In genomic region chr6:127776320-127776719, GRCh38 we compare ENCODE assay signal across 28 cellular contexts.
DNase-seq lines count a peak whose midpoint lies in the region; ATAC-seq, FAIRE-seq and TF ChIP-seq lines count a peak whose summit lies in the region.
"Had no signal": no experiment of that assay in that cellular context is flagged by ENCODE, and none has a peak within 500 bp of the region (broad histone marks: within the 10 kb centered on the region; RNA-seq: fewer than 3 reads in every experiment).

No MANE protein-coding gene starts in this region.

- no peaks in the 10 kb centered on the region for H3K79me2 ChIP-seq in H1 (ENCODE audit: control insufficient read depth in 1 of 2, insufficient read depth in 2 of 2, low read length in 2 of 2)

- peaks cover 17% of the 10 kb centered on the region for H3K36me3 Mint-ChIP-seq in activated naive CD4-positive, alpha-beta T cell treated with anti-CD3 and anti-CD28 coated beads, Interleukin-2, amount 50 U/mL, for 24 hours
- no peaks in the 10 kb centered on the region for H3K36me3 Mint-ChIP-seq in stimulated activated naive B cell treated with anti-CD40 and anti-IgM and Interleukin-4, amounts not matched to agents 10 μg/mL and 1 μg/mL and 100 μg/mL, for 72 hours
- H3K36me3 Mint-ChIP-seq: brain; stimulated activated memory B cell treated with anti-CD40 and anti-IgM and Interleukin-4, amounts not matched to agents 10 μg/mL and 1 μg/mL and 100 μg/mL, for 72 hours had no signal

- no peak overlapping the region for H3K4me3 Mint-ChIP-seq in activated naive CD4-positive, alpha-beta T cell treated with anti-CD3 and anti-CD28 coated beads, Interleukin-2, amount 50 U/mL, for 24 hours
- H3K4me3 Mint-ChIP-seq in stimulated activated naive CD8-positive, alpha-beta T cell treated with anti-CD3 and anti-CD28 coated beads, Interleukin-15, amount 100 ng/mL, for 72 hours, result peak overlapping the region; percentile 15 to 41
- H3K4me3 Mint-ChIP-seq in stimulated activated naive B cell treated with anti-CD40 and anti-IgM and Interleukin-4, amounts not matched to agents 10 μg/mL and 1 μg/mL and 100 μg/mL, for 72 hours, result no peak overlapping the region
- H3K4me3 Mint-ChIP-seq: activated B cell treated with CpG ODN at 0.5 μM for 24 hours; brain; stimulated activated memory B cell treated with anti-CD40 and anti-IgM and Interleukin-4, amounts not matched to agents 10 μg/mL and 1 μg/mL and 100 μg/mL, for 72 hours had no signal

- FAIRE-seq in H1 (lab: Jason Lieb, UNC), result no peak
- FAIRE-seq: GM12892 had no signal

- TF ChIP-seq POLR2A in H1 (IDR thresholded peaks at IDR 0.05; ENCODE audit: control extremely low read depth in 1 of 2, low read depth in 2 of 2, low read length in 2 of 2), result no peak

- no peak overlapping the region for H3K14ac ChIP-seq in H1 (ENCODE audit: insufficient read length)

- no peak overlapping the region for H3K4ac ChIP-seq in H1 (replicated peaks; ENCODE audit: insufficient read length, low read depth, low read length)

- no peaks in the 10 kb centered on the region for H3K23me2 ChIP-seq in H1 (ENCODE audit: low read depth, low read length)

- H3K23ac ChIP-seq in H1 (ENCODE audit: insufficient read length), result no peak overlapping the region

- peaks cover 17% of the 10 kb centered on the region for H3K9me3 Mint-ChIP-seq in activated naive CD4-positive, alpha-beta T cell treated with anti-CD3 and anti-CD28 coated beads, Interleukin-2, amount 50 U/mL, for 24 hours
- H3K9me3 Mint-ChIP-seq in stimulated activated naive CD8-positive, alpha-beta T cell treated with anti-CD3 and anti-CD28 coated beads, Interleukin-15, amount 100 ng/mL, for 72 hours, result peaks cover 0 to 8% of the 10 kb centered on the region in 2 donors
- no peaks in the 10 kb centered on the region for H3K9me3 Mint-ChIP-seq in stimulated activated naive B cell treated with anti-CD40 and anti-IgM and Interleukin-4, amounts not matched to agents 10 μg/mL and 1 μg/mL and 100 μg/mL, for 72 hours
- H3K9me3 Mint-ChIP-seq: activated B cell treated with CpG ODN at 0.5 μM for 24 hours had no signal

- H3K4me2 ChIP-seq in H1 (ENCODE audit: insufficient read depth in 1 of 2, low read depth in 2 of 2, low read length in 2 of 2), result no peak overlapping the region

- no peak overlapping the region for H2AK5ac ChIP-seq in H1 (ENCODE audit: low read depth, low read length)

- no peak overlapping the region for H3K4me3 ChIP-seq in H1 (ENCODE audit: extremely low read depth in 1 of 4, insufficient read depth in 2 of 4, low read depth in 3 of 4, low read length in 4 of 4)
- H3K4me3 ChIP-seq: adrenal gland, heart right ventricle, skin epidermis, thoracic aorta, uterus had no signal

- 94% methylated on average over 2 of the region's 2 CpGs; no CpG with 5 or more reads in 1 of the 2 experiments for WGBS in H1 (ENCODE audit: extremely low coverage in 1 of 2, insufficient coverage in 1 of 2, insufficient read length in 1 of 2, insufficient replicate concordance in 2 of 2, low coverage in 1 of 2, low lambda C conversion rate in 2 of 2, missing lambda C conversion rate in 1 of 2), 2 experiments

- H4K5ac ChIP-seq in H1 (ENCODE audit: insufficient read length, low read depth, low read length), result no peak overlapping the region

- POLR2A ChIA-PET in H1 (lab: Charles Lee; ENCODE audit: partially characterized antibody), result no interaction called here

- no peak for TF ChIP-seq CTCF in H1 (IDR thresholded peaks at IDR 0.05; ENCODE audit: control extremely low read depth in 1 of 3, insufficient read depth in 1 of 3, low read depth in 1 of 3, low read length in 3 of 3)

- H3K18ac ChIP-seq in H1 (ENCODE audit: extremely low read depth, low read length), result no peak overlapping the region

- no peaks in the 10 kb centered on the region for H3K79me1 ChIP-seq in H1 (ENCODE audit: low read depth, low read length)

- ATAC-seq in stimulated activated naive CD8-positive, alpha-beta T cell treated with anti-CD3 and anti-CD28 coated beads, Interleukin-15, amount 100 ng/mL, for 72 hours, result peak; percentile 74
- no peak for ATAC-seq in Right ventricle myocardium inferior
- ATAC-seq in stimulated activated naive B cell treated with anti-CD40 and anti-IgM and Interleukin-4, amounts not matched to agents 10 μg/mL and 1 μg/mL and 100 μg/mL, for 72 hours (replicated peaks), result no peak
- ATAC-seq: heart right ventricle; left colon; stimulated activated memory B cell treated with anti-CD40 and anti-IgM and Interleukin-4, amounts not matched to agents 10 μg/mL and 1 μg/mL and 100 μg/mL, for 72 hours had no signal

- H4K91ac ChIP-seq in H1 (replicated peaks; ENCODE audit: insufficient read length, low read length), result no peak overlapping the region

- TF ChIP-seq RAD21 in H1 (IDR thresholded peaks at IDR 0.05 in 1 of 2, conservative IDR thresholded peaks at IDR 0.05 in 1 of 2; ENCODE audit: low read depth in 2 of 2, low read length in 2 of 2), result no peak

- no peak overlapping the region for H2BK15ac ChIP-seq in H1 (ENCODE audit: low read length)

- no peaks in the 10 kb centered on the region for H3K9me3 ChIP-seq in H1 (ENCODE audit: insufficient read depth in 2 of 2, low read depth in 1 of 2, low read length in 1 of 2)
- H3K9me3 ChIP-seq: adrenal gland, thoracic aorta, uterus had no signal

- intact Hi-C loops in Right ventricle myocardium inferior (cut with DNase I), result no loop called here

- CTCF ChIA-PET in H1 (lab: Charles Lee; ENCODE audit: partially characterized antibody), result interaction anchor here (1.1 to 1.2 kb wide), 2 partner anchors 11 to 15 kb away, joined by 4 read pairs; no protein-coding TSS in a partner anchor

- no peaks in the 10 kb centered on the region for H3K4me1 ChIP-seq in H1 (replicated peaks in 1 of 4; ENCODE audit: control insufficient read depth in 3 of 4, insufficient read depth in 4 of 4, low read length in 3 of 4)
- H3K4me1 ChIP-seq: adrenal gland, heart right ventricle, uterus had no signal

- 0 out of 2 replicates have a peak overlapping the region, but pooled peaks have one; percentile 15 for H2AFZ ChIP-seq in H1 (ENCODE audit: low read length)

- H2BK20ac ChIP-seq in H1 (ENCODE audit: low read length), result no peak overlapping the region

- no peak for DNase-seq in activated naive CD4-positive, alpha-beta T cell treated with Interleukin-2 at 50 U/mL for 16 hours
- DNase-seq in NCI-H69 (lab: John Stamatoyannopoulos, UW) (peak; percentile 35), H1 (ENCODE audit: low read depth in 1 of 2, low spot score in 2 of 2) (no peak), Right ventricle myocardium inferior (ENCODE audit: missing footprints) (no peak)
- peak in 1 of 2 donors; percentile 20 for DNase-seq in stimulated activated naive CD8-positive, alpha-beta T cell treated with anti-CD3 and anti-CD28 coated beads, Interleukin-15, amount 100 ng/mL, for 72 hours
- no peak for DNase-seq in stimulated activated naive B cell treated with anti-CD40 and anti-IgM and Interleukin-4, amounts not matched to agents 10 μg/mL and 1 μg/mL and 100 μg/mL, for 72 hours
- DNase-seq: activated B cell treated with CpG ODN at 0.5 μM for 24 hours; adrenal gland; effector CD4-positive, alpha-beta T cell; erythroblast; heart right ventricle; left colon; NCI-H1105; NCI-H2029 treated with DMSO at 0.1 percent for 48 hours; NCI-H345; NCI-H774; nucleus accumbens; Right ventricle myocardium superior; uterus had no signal

- H3K27ac Mint-ChIP-seq in activated naive CD4-positive, alpha-beta T cell treated with anti-CD3 and anti-CD28 coated beads, Interleukin-2, amount 50 U/mL, for 24 hours, result peak overlapping the region; percentile 72
- H3K27ac Mint-ChIP-seq in stimulated activated naive CD8-positive, alpha-beta T cell treated with anti-CD3 and anti-CD28 coated beads, Interleukin-15, amount 100 ng/mL, for 72 hours, result no peak overlapping the region
- no peak overlapping the region for H3K27ac Mint-ChIP-seq in stimulated activated naive B cell treated with anti-CD40 and anti-IgM and Interleukin-4, amounts not matched to agents 10 μg/mL and 1 μg/mL and 100 μg/mL, for 72 hours
- H3K27ac Mint-ChIP-seq: activated B cell treated with CpG ODN at 0.5 μM for 24 hours; activated T-helper 2 cell treated with anti-CD3 and anti-CD28 coated beads, Interferon-gamma antibody, Interleukin-2, Interleukin-4, amounts not matched to agents 10 μg/mL and 5 μg/mL and 100 μg/mL, durations not matched to agents 14 hours and 24 hours and 36 hours; brain; stimulated activated memory B cell treated with anti-CD40 and anti-IgM and Interleukin-4, amounts not matched to agents 10 μg/mL and 1 μg/mL and 100 μg/mL, for 72 hours had no signal

- H2BK12ac ChIP-seq in H1 (ENCODE audit: low read depth, low read length), result no peak overlapping the region

- peak overlapping the region; percentile 8 for H2BK120ac ChIP-seq in H1 (replicated peaks; ENCODE audit: low read depth, low read length)

- H4K8ac ChIP-seq in H1 (ENCODE audit: extremely low read depth, insufficient read depth, low read length), result no peak overlapping the region

- H3K27me3 ChIP-seq in H1 (replicated peaks in 1 of 4; ENCODE audit: control insufficient read depth in 3 of 4, extremely low read depth in 1 of 4, insufficient read depth in 3 of 4, low read length in 3 of 4), result no peaks in the 10 kb centered on the region
- H3K27me3 ChIP-seq: adrenal gland, heart right ventricle, uterus had no signal

- no peak overlapping the region for H2BK5ac ChIP-seq in H1 (ENCODE audit: low read depth, low read length)

- no peak for TF ChIP-seq EP300 in H1 (IDR thresholded peaks at IDR 0.05; ENCODE audit: borderline replicate concordance in 1 of 2, low read depth in 2 of 2, low read length in 2 of 2)

- no peak overlapping the region for H3K27ac ChIP-seq in H1 (ENCODE audit: low read depth, low read length)
- H3K27ac ChIP-seq: adrenal gland, C4-2B, heart right ventricle, HL-60, skin epidermis, thoracic aorta, uterus had no signal

- no peaks in the 10 kb centered on the region for H3K27me3 Mint-ChIP-seq in activated naive CD4-positive, alpha-beta T cell treated with anti-CD3 and anti-CD28 coated beads, Interleukin-2, amount 50 U/mL, for 24 hours
- no peaks in the 10 kb centered on the region for H3K27me3 Mint-ChIP-seq in stimulated activated naive CD8-positive, alpha-beta T cell treated with anti-CD3 and anti-CD28 coated beads, Interleukin-15, amount 100 ng/mL, for 72 hours
- H3K27me3 Mint-ChIP-seq in stimulated activated naive B cell treated with anti-CD40 and anti-IgM and Interleukin-4, amounts not matched to agents 10 μg/mL and 1 μg/mL and 100 μg/mL, for 72 hours, result no peaks in the 10 kb centered on the region
- H3K27me3 Mint-ChIP-seq: activated B cell treated with CpG ODN at 0.5 μM for 24 hours; brain; stimulated activated memory B cell treated with anti-CD40 and anti-IgM and Interleukin-4, amounts not matched to agents 10 μg/mL and 1 μg/mL and 100 μg/mL, for 72 hours had no signal

- H3K9ac ChIP-seq in H1 (replicated peaks in 1 of 4; ENCODE audit: extremely low read depth in 1 of 4, low read depth in 3 of 4, low read length in 3 of 4), result no peak overlapping the region

- H4K20me1 ChIP-seq in H1 (replicated peaks in 1 of 2; ENCODE audit: control insufficient read depth in 1 of 2, insufficient read depth in 2 of 2, low read length in 2 of 2), result no peaks in the 10 kb centered on the region

- no peak overlapping the region for H3K56ac ChIP-seq in H1 (replicated peaks; ENCODE audit: insufficient read length, low read depth, low read length)

- peaks cover 71% of the 10 kb centered on the region for H3K4me1 Mint-ChIP-seq in activated naive CD4-positive, alpha-beta T cell treated with anti-CD3 and anti-CD28 coated beads, Interleukin-2, amount 50 U/mL, for 24 hours
- H3K4me1 Mint-ChIP-seq in stimulated activated naive CD8-positive, alpha-beta T cell treated with anti-CD3 and anti-CD28 coated beads, Interleukin-15, amount 100 ng/mL, for 72 hours, result peaks cover 62% of the 10 kb centered on the region
- H3K4me1 Mint-ChIP-seq in stimulated activated naive B cell treated with anti-CD40 and anti-IgM and Interleukin-4, amounts not matched to agents 10 μg/mL and 1 μg/mL and 100 μg/mL, for 72 hours, result no peaks in the 10 kb centered on the region
- H3K4me1 Mint-ChIP-seq: activated B cell treated with CpG ODN at 0.5 μM for 24 hours; brain; stimulated activated memory B cell treated with anti-CD40 and anti-IgM and Interleukin-4, amounts not matched to agents 10 μg/mL and 1 μg/mL and 100 μg/mL, for 72 hours had no signal

- H3K36me3 ChIP-seq in H1 (ENCODE audit: control insufficient read depth in 2 of 4, insufficient read depth in 4 of 4, low read length in 3 of 4), result no peaks in the 10 kb centered on the region
- H3K36me3 ChIP-seq: adrenal gland, heart right ventricle, thoracic aorta, uterus had no signal

Comparison
In these comparisons a context has a peak if more than half of its experiments do, and no peak if none do; other contexts are left out.
1. H3K4me3 Mint-ChIP-seq: peak in stimulated activated naive CD8-positive, alpha-beta T cell treated with anti-CD3 and anti-CD28 coated beads, Interleukin-15, amount 100 ng/mL, for 72 hours (2 of 2); none in activated naive CD4-positive, alpha-beta T cell treated with anti-CD3 and anti-CD28 coated beads, Interleukin-2, amount 50 U/mL, for 24 hours (single experiment) and stimulated activated naive B cell treated with anti-CD40 and anti-IgM and Interleukin-4, amounts not matched to agents 10 μg/mL and 1 μg/mL and 100 μg/mL, for 72 hours (0 of 2).